ENCODE assay signal across 13 cellular contexts in the genomic region with DNA sequence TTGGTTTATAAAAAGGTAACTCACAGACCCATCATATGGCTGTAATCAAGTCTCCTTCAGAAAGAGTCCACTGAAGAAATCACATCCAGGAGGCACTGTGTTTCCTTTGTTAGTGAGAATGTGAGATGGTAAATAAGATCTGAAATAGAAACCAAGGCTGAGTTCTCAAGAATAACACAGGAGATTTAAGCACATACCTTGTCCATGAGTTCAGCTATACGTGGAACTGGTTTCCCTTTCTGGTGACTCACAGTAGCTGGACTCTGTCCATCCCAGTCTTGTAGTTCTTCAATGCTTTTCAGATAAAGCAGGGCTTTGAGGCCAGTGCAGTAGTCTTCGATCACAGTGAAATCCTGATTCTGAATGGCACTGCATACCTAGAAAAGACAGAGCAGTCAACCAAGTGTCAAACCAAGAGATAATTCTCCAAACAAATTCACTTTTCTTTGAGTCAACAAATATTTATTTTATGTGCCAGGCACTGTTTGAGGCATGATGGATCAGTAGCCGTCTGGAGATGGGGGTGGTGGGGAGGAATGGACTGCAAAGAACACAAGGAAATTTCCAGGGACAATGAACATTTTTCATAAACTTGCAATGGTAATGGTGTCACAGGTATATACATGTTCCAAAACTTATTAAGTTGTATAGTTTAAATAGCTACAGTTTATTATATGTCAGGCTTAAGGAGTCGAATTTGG.
DNase-seq lines count a peak whose midpoint lies in the region; ATAC-seq and TF ChIP-seq lines count a peak whose summit lies in the region.
"Had no signal": no experiment of that assay in that cellular context is flagged by ENCODE, and none has a peak within 500 bp of the region (broad histone marks: within the 10 kb centered on the region; RNA-seq: fewer than 3 reads in every experiment).

No MANE protein-coding gene starts in this region.

- CTCF ChIA-PET in SK-N-SH (lab: Yijun Ruan, JAX), result no interaction called here

- TF ChIP-seq CTCF in SK-N-SH (IDR thresholded peaks at IDR 0.05) (peak; percentile 51), retinal pigment epithelial cell (conservative IDR thresholded peaks at IDR 0.05; ENCODE audit: low read depth, low read length) (peak; percentile 40), endothelial cell (IDR thresholded peaks at IDR 0.05; ENCODE audit: unreplicated experiment) (no peak)

- H4K20me1 ChIP-seq in SK-N-SH (ENCODE audit: insufficient read depth), result no peaks in the 10 kb centered on the region

- peaks cover 0 to 39% of the 10 kb centered on the region in 2 experiments for H3K36me3 ChIP-seq in SK-N-SH (replicated peaks in 1 of 2; ENCODE audit: control insufficient read depth in 1 of 2, insufficient read depth in 2 of 2, low read length in 1 of 2)

- no peak overlapping the region for H3K27ac Mint-ChIP-seq in endothelial cell (ENCODE audit: unreplicated experiment)
- H3K27ac Mint-ChIP-seq: activated CD8-positive, alpha-beta memory T cell treated with anti-CD3 and anti-CD28 coated beads, Interleukin-2, amount 10 ng/mL, durations not matched to agents 7 days and 5 days had no signal

- H3K4me3 ChIP-seq in SK-N-SH (ENCODE audit: low read depth in 2 of 2, low read length in 1 of 2) (peak overlapping the region in 1 of 2 experiments; percentile 27; a peak in 1 of 4 replicates), retinal pigment epithelial cell (ENCODE audit: low read length) (peak overlapping the region; percentile 16)

- H3K9me2 ChIP-seq in SK-N-SH, result no peaks in the 10 kb centered on the region

- TF ChIP-seq RAD21 in SK-N-SH (IDR thresholded peaks at IDR 0.05; ENCODE audit: low read length), result peak; percentile 23; the same call in 1 of the 2 replicates

- H3K27ac ChIP-seq in SK-N-SH (ENCODE audit: low read depth in 2 of 2, low read length in 1 of 2), result peak overlapping the region; percentile 67 to 88; a peak in 3 of 4 replicates

- H3K36me3 Mint-ChIP-seq in endothelial cell (ENCODE audit: low read depth, unreplicated experiment), result no peaks in the 10 kb centered on the region

- no peaks in the 10 kb centered on the region for H3K79me2 ChIP-seq in SK-N-SH (ENCODE audit: insufficient read depth)

- H3K27me3 ChIP-seq in SK-N-SH (ENCODE audit: insufficient read depth), result no peaks in the 10 kb centered on the region

- TF ChIP-seq EP300 in SK-N-SH (IDR thresholded peaks at IDR 0.05; ENCODE audit: borderline replicate concordance in 1 of 2, low read depth in 1 of 2, low read length in 1 of 2), result peak in 1 of 2 experiments; percentile 63; a peak in 1 of 4 replicates

- no peak for ATAC-seq in HG02571 (IDR thresholded peaks at IDR 0.05; ENCODE audit: unreplicated experiment)
- ATAC-seq: activated CD8-positive, alpha-beta memory T cell treated with anti-CD3 and anti-CD28 coated beads, Interleukin-2, amount 10 ng/mL, durations not matched to agents 7 days and 5 days; stimulated activated naive CD8-positive, alpha-beta T cell treated with anti-CD3 and anti-CD28 coated beads, Interleukin-15, amount 100 ng/mL, for 72 hours had no signal

- H3K4me2 ChIP-seq in SK-N-SH, result peak overlapping the region; percentile 65

- H2AFZ ChIP-seq in SK-N-SH (ENCODE audit: low read depth), result no peak overlapping the region

- POLR2A ChIA-PET in SK-N-SH (lab: Yijun Ruan, JAX), result no interaction called here

- DNase-seq in GM04503 (ENCODE audit: low read depth) (peak; percentile 71), SK-N-SH (no peak), fibroblast of the conjunctiva (ENCODE audit: low read depth) (peak; percentile 92), retinal pigment epithelial cell (ENCODE audit: low read depth) (peak; percentile 98), GDM1 (lab: John Stamatoyannopoulos, UW) (no peak), endothelial cell (ENCODE audit: low spot score) (no peak), globus pallidus (ENCODE audit: low spot score) (no peak)
- DNase-seq: activated CD8-positive, alpha-beta memory T cell treated with anti-CD3 and anti-CD28 coated beads, Interleukin-2, amount 10 ng/mL, durations not matched to agents 7 days and 5 days; cerebellar nuclear complex; left cardiac atrium; NCI-H1694; stimulated activated naive CD8-positive, alpha-beta T cell treated with anti-CD3 and anti-CD28 coated beads, Interleukin-15, amount 100 ng/mL, for 72 hours had no signal

- H3K9me3 ChIP-seq in SK-N-SH, result no peaks in the 10 kb centered on the region

- H3K4me3 Mint-ChIP-seq in endothelial cell (ENCODE audit: unreplicated experiment), result no peak overlapping the region
- H3K4me3 Mint-ChIP-seq: activated CD8-positive, alpha-beta memory T cell treated with anti-CD3 and anti-CD28 coated beads, Interleukin-2, amount 10 ng/mL, durations not matched to agents 7 days and 5 days; stimulated activated naive CD8-positive, alpha-beta T cell treated with anti-CD3 and anti-CD28 coated beads, Interleukin-15, amount 100 ng/mL, for 72 hours had no signal

- H3K27me3 Mint-ChIP-seq in endothelial cell (ENCODE audit: unreplicated experiment), result no peaks in the 10 kb centered on the region
- H3K27me3 Mint-ChIP-seq: activated CD8-positive, alpha-beta memory T cell treated with anti-CD3 and anti-CD28 coated beads, Interleukin-2, amount 10 ng/mL, durations not matched to agents 7 days and 5 days; stimulated activated naive CD8-positive, alpha-beta T cell treated with anti-CD3 and anti-CD28 coated beads, Interleukin-15, amount 100 ng/mL, for 72 hours had no signal

- H3K4me1 Mint-ChIP-seq in endothelial cell (ENCODE audit: unreplicated experiment), result no peaks in the 10 kb centered on the region
- H3K4me1 Mint-ChIP-seq: activated CD8-positive, alpha-beta memory T cell treated with anti-CD3 and anti-CD28 coated beads, Interleukin-2, amount 10 ng/mL, durations not matched to agents 7 days and 5 days; stimulated activated naive CD8-positive, alpha-beta T cell treated with anti-CD3 and anti-CD28 coated beads, Interleukin-15, amount 100 ng/mL, for 72 hours had no signal

- no peaks in the 10 kb centered on the region for H3K9me3 Mint-ChIP-seq in endothelial cell (ENCODE audit: unreplicated experiment)
- H3K9me3 Mint-ChIP-seq: stimulated activated naive CD8-positive, alpha-beta T cell treated with anti-CD3 and anti-CD28 coated beads, Interleukin-15, amount 100 ng/mL, for 72 hours had no signal

- peaks cover 30% of the 10 kb centered on the region for H3F3A ChIP-seq in SK-N-SH (replicated peaks; ENCODE audit: insufficient read depth)

- H3K9ac ChIP-seq in SK-N-SH, result peak overlapping the region; percentile 32; the same call in 1 of the 2 replicates

- H3K4me1 ChIP-seq in SK-N-SH (ENCODE audit: control insufficient read depth in 1 of 2, insufficient read depth in 2 of 2, low read depth in 1 of 2, low read length in 1 of 2), result peaks cover 0 to 28% of the 10 kb centered on the region in 2 experiments; a peak in 2 of 4 replicates

- 49% methylated on average over 4 of the region's 4 CpGs for WGBS in SK-N-SH (ENCODE audit: low lambda C conversion rate)

TF ChIP-seq in SK-N-SH, 30 proteins besides CTCF, POLR2A, EP300 and RAD21 (continues in another document):
- TF ChIP-seq TCF12 (IDR thresholded peaks at IDR 0.05) (peak; percentile 83), SIN3A (IDR thresholded peaks at IDR 0.05; ENCODE audit: borderline replicate concordance, low read depth, low read length) (0 out of 2 replicates have a peak, but pooled peaks have one; percentile 43), MXI1 (IDR thresholded peaks at IDR 0.05; ENCODE audit: low read depth, low read length) (no peak), PBX3 (IDR thresholded peaks at IDR 0.05) (peak; percentile 45), FOSL2 (IDR thresholded peaks at IDR 0.05; ENCODE audit: borderline replicate concordance, low read depth) (peak; percentile 95), NFIC (IDR thresholded peaks at IDR 0.05; ENCODE audit: borderline replicate concordance) (peak; percentile 91), YY1 (IDR thresholded peaks at IDR 0.05; ENCODE audit: low read depth) (no peak), TAF1 (IDR thresholded peaks at IDR 0.05; ENCODE audit: borderline replicate concordance, low read depth, low read length) (no peak), USF1 (IDR thresholded peaks at IDR 0.05; ENCODE audit: borderline replicate concordance, low read depth) (no peak), MEF2A (IDR thresholded peaks at IDR 0.05; ENCODE audit: borderline replicate concordance, low read depth) (no peak), EZH2phosphoT487 (IDR thresholded peaks at IDR 0.05; ENCODE audit: borderline replicate concordance, low read depth) (no peak), IRF3 (IDR thresholded peaks at IDR 0.05; ENCODE audit: low read depth, low read length) (no peak), GATA2 (CRISPR knock-in tag; IDR thresholded peaks at IDR 0.05) (no peak), GABPA (IDR thresholded peaks at IDR 0.05; ENCODE audit: low read depth) (no peak), POLR2AphosphoS5 (IDR thresholded peaks at IDR 0.05; ENCODE audit: low read depth, low read length) (peak; percentile 68), TEAD4 (IDR thresholded peaks at IDR 0.05; ENCODE audit: borderline replicate concordance, insufficient read depth) (0 out of 2 replicates have a peak, but pooled peaks have one; percentile 45)

Comparison
In these comparisons a context has a peak if more than half of its experiments do, and no peak if none do; other contexts are left out.
1. DNase-seq: peak in GM04503 (single experiment), fibroblast of the conjunctiva (single experiment) and retinal pigment epithelial cell (single experiment); none in SK-N-SH (single experiment), GDM1 (single experiment), endothelial cell (single experiment) and globus pallidus (single experiment).